ENCODE assay signal across 8 cellular contexts in the genomic region with DNA sequence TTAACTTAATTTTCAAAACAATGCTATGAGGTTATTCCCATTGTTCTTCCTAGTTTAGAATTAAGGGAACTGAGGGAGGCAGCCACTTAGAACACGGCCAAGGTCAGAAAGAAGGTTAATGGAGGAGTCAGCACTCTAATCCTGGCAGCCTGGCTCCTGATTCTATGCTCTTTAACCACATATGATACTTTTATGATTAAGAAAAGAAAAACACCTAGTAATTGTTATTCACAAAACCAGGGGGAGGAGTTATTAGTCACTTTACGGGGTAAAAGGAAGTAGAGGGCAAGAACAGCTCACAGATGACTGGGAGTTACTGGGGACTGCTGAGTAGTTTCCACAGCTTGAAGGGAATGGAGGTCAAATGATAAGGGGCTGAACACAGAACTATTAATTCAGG. TPM values are rescaled to one million over a fixed set of nuclear protein-coding genes. Genes with fewer than 3 reads are reported as not detected.
DNase-seq lines count a peak whose midpoint lies in the region; ATAC-seq and TF ChIP-seq lines count a peak whose summit lies in the region.

No MANE protein-coding gene starts in this region.

- peak overlapping the region; percentile 6 for H3K4me3 ChIP-seq in fibroblast of pulmonary artery (replicated peaks; ENCODE audit: low read depth, low read length)
- no peak overlapping the region for H3K4me3 ChIP-seq in Karpas-422 (ENCODE audit: low read length)

- H4K20me1 ChIP-seq in Karpas-422 (ENCODE audit: insufficient read depth, low read depth, low read length) = no peaks in the 10 kb centered on the region

- peak; percentile 73 for ATAC-seq in GM21576 (IDR thresholded peaks at IDR 0.05; ENCODE audit: unreplicated experiment)

- no peaks in the 10 kb centered on the region for H3K27me3 ChIP-seq in Karpas-422 (ENCODE audit: low read length)

- H2AFZ ChIP-seq in Karpas-422 (ENCODE audit: low read length) = no peak overlapping the region

- no peaks in the 10 kb centered on the region for H3K9me3 ChIP-seq in Karpas-422 (ENCODE audit: low read length)

- no peaks in the 10 kb centered on the region for H3K36me3 ChIP-seq in Karpas-422 (ENCODE audit: insufficient read depth, low read length)

- H3K4me2 ChIP-seq in Karpas-422 (ENCODE audit: low read depth, low read length, poor library complexity, severe bottlenecking) = no peak overlapping the region

- H3K9ac ChIP-seq in Karpas-422 (ENCODE audit: low read length) = no peak overlapping the region

- H3K27ac ChIP-seq in Karpas-422 (ENCODE audit: low read length) = no peak overlapping the region

- H3K79me2 ChIP-seq in Karpas-422 (ENCODE audit: low read length) = no peaks in the 10 kb centered on the region

- no peak for TF ChIP-seq CTCF in fibroblast of pulmonary artery (IDR thresholded peaks at IDR 0.05; ENCODE audit: low read length, missing control alignments)

- peak; percentile 59 for DNase-seq in Caki2 (ENCODE audit: low read depth)
- peak; percentile 92 for DNase-seq in LHCN-M2 (ENCODE audit: low read depth)
- peak; percentile 59 for DNase-seq in fibroblast of pulmonary artery (ENCODE audit: low read depth)
- no peak for DNase-seq in cerebellum (ENCODE audit: low spot score)
- no peak for DNase-seq in UCSD-AML1 (lab: John Stamatoyannopoulos, UW; ENCODE audit: unreplicated experiment)
- DNase-seq in Karpas-422 = no peak
- DNase-seq in activated CD4-positive, CD25-positive, alpha-beta regulatory T cell (lab: John Stamatoyannopoulos, UW) = no peak

- no peaks in the 10 kb centered on the region for H3K9me2 ChIP-seq in Karpas-422 (replicated peaks; ENCODE audit: insufficient read depth, low read length)

- 0 out of 2 replicates have a peak, but pooled peaks cover 2% of the 10 kb centered on the region for H3K4me1 ChIP-seq in Karpas-422 (ENCODE audit: low read length)

- in situ Hi-C loops in Caki2 (cut with HindIII; ENCODE audit: low pct_unique_long_range_greater_than_20kb, low sequenced_read_pairs) = no loop called here

RNA-seq across cellular contexts. Expression of gene GADD45A, which starts 38.6 kb away (rescaled TPM):
- total RNA-seq in Caki2 (2014; rRNA removed; shearing (Covaris generic); ENCODE audit: low replicate concordance) = 9.5 and 24.1 TPM in 2 replicates
- total RNA-seq in LHCN-M2 (2014; rRNA removed) = 112 and 133 TPM in 2 replicates
- polyA plus RNA-seq in LHCN-M2 (2012) = 83.7 TPM
- 6.2 TPM for total RNA-seq in cerebellum
- 6.5 and 13.3 TPM in 2 replicates for total RNA-seq in Karpas-422 (2014; rRNA removed; shearing (Covaris generic); ENCODE audit: low replicate concordance)

Comparison
In these comparisons a context has a peak if more than half of its experiments do, and no peak if none do; other contexts are left out.
1. DNase-seq: peak in Caki2 (single experiment), LHCN-M2 (single experiment) and fibroblast of pulmonary artery (single experiment); none in cerebellum (single experiment), UCSD-AML1 (single experiment), Karpas-422 (single experiment) and activated CD4-positive, CD25-positive, alpha-beta regulatory T cell (0 of 4).